Comparison of ENCODE assay signal across 9 cellular contexts in the genomic region with DNA sequence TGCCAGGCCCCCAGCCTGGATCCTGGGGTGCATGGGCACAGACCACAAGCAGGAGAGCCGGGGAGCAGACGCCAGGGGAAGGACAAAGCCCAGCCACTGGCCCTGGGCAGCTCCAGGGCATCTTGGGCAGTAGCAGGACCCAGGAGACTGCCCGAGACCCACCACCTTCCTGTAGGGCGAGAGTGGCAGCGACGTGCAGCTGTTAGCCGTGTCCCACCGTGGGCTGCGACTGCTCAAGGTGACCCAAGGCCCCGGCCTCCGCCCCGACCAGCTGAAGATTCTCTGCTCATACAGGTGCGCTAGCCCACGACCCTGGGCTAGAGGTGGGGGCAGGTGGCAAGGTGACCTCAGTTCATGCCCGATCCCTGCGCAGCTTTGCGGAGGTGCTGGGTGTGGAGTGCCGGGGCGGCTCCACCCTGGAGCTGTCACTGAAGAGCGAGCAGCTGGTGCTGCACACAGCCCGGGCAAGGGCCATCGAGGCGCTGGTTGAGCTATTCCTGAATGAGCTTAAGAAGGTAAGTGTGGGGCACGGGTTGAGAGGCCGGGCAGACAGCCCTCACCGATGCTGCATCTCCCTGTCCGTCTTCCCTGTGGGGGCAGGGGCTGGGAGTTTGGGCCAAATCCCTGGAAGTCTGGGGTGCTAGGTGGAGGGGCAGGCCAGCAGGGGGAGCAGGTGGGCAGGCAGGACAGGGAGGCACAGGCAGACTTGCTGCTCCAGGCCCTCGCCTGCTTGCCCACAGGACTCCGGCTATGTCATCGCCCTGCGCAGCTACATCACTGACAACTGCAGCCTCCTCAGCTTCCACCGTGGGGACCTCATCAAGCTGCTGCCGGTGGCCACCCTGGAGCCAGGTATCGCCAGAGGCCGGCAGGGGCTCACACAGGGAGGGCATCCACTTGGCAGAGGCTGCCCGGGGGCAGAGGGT. TPM values are rescaled to one million over a fixed set of nuclear protein-coding genes. Genes with fewer than 3 reads are reported as not detected.
DNase-seq lines count a peak whose midpoint lies in the region; ATAC-seq and TF ChIP-seq lines count a peak whose summit lies in the region.
"Had no signal": no experiment of that assay in that cellular context is flagged by ENCODE, and none has a peak within 500 bp of the region (broad histone marks: within the 10 kb centered on the region; RNA-seq: fewer than 3 reads in every experiment).

No MANE protein-coding gene starts in this region.

- TF ChIP-seq POLR2A in IMR-90 (IDR thresholded peaks at IDR 0.05; ENCODE audit: low read depth, low read length): no peak

- peak overlapping the region; percentile 58 for H2AFZ ChIP-seq in IMR-90 (replicated peaks; ENCODE audit: low read length, poor library complexity)

- POLR2A ChIA-PET in IMR-90 (lab: Charles Lee; ENCODE audit: unreplicated experiment): no interaction called here

- H4K91ac ChIP-seq in IMR-90 (ENCODE audit: insufficient read depth, low read depth, low read length): no peak overlapping the region

- no peak overlapping the region for H3K27ac ChIP-seq in IMR-90 (ENCODE audit: insufficient read depth, low read length)

- DNase-seq in NCI-H748 (lab: John Stamatoyannopoulos, UW; ENCODE audit: unreplicated experiment): peak; percentile 28
- no peak for DNase-seq in NCI-H748 treated with DMSO at 0.1 percent for 48 hours (lab: John Stamatoyannopoulos, UW)
- DNase-seq in IMR-90: peak; percentile 23
- DNase-seq in kidney epithelial cell (ENCODE audit: low read depth): no peak
- DNase-seq in NOMO-1 treated with DMSO at 0.1 percent for 48 hours (lab: John Stamatoyannopoulos, UW; ENCODE audit: unreplicated experiment): no peak

- in situ Hi-C loops in IMR-90 (cut with MboI; ENCODE audit: low sequenced_read_pairs): no loop called here

- H4K5ac ChIP-seq in IMR-90 (ENCODE audit: low read depth, low read length): no peak overlapping the region

- no peak overlapping the region for H3K4ac ChIP-seq in IMR-90 (ENCODE audit: low read depth, low read length)

- H4K8ac ChIP-seq in IMR-90 (ENCODE audit: low read depth in 2 of 2, low read length in 2 of 2): no peak overlapping the region

- H3K18ac ChIP-seq in IMR-90 (ENCODE audit: low read depth, low read length): no peak overlapping the region

- H3K56ac ChIP-seq in IMR-90 (ENCODE audit: extremely low read depth, insufficient read depth, low read length): no peak overlapping the region

- H3K23ac ChIP-seq in IMR-90 (ENCODE audit: low read depth, low read length): no peak overlapping the region

- peak; percentile 32 for TF ChIP-seq RAD21 in IMR-90 (IDR thresholded peaks at IDR 0.05; ENCODE audit: low read length)

- no peak overlapping the region for H2BK5ac ChIP-seq in IMR-90 (ENCODE audit: low read depth, low read length, poor library complexity, severe bottlenecking)

- 70% methylated on average over 14 of the region's 36 CpGs; no CpG with 5 or more reads in 1 of the 2 experiments for WGBS in IMR-90 (ENCODE audit: extremely low coverage in 2 of 2, insufficient read length in 1 of 2), 2 experiments

- no peak overlapping the region for H3K9ac ChIP-seq in IMR-90 (ENCODE audit: low read depth, low read length)

- intact Hi-C loops in IMR-90 (cut with micrococcal nuclease): no loop called here

- peak; percentile 68 for ATAC-seq in IMR-90 (ENCODE audit: low read depth)
- ATAC-seq in GM19351 (IDR thresholded peaks at IDR 0.05; ENCODE audit: unreplicated experiment): no peak
- ATAC-seq in GM21390 (IDR thresholded peaks at IDR 0.05; ENCODE audit: unreplicated experiment): no peak

- H3K9me1 ChIP-seq in IMR-90 (ENCODE audit: insufficient read depth, low read length): no peaks in the 10 kb centered on the region

- H2AK5ac ChIP-seq in IMR-90 (ENCODE audit: low read depth, low read length): no peak overlapping the region

- H4K20me1 ChIP-seq in IMR-90 (ENCODE audit: insufficient read depth, low read length): no peaks in the 10 kb centered on the region

- CTCF ChIA-PET in IMR-90 (lab: Yijun Ruan, JAX): interaction anchor here (0.6 to 1.9 kb wide), 3 partner anchors 14 to 164 kb away, joined by 3 to 6 read pairs (median 4); a partner anchor contains a TSS

- TF ChIP-seq CTCF in IMR-90 (conservative IDR thresholded peaks at IDR 0.05; ENCODE audit: low read depth, low read length) (peak; percentile 55), WI38 (IDR thresholded peaks at IDR 0.05; ENCODE audit: low read depth, low read length) (peak; percentile 64), kidney epithelial cell (IDR thresholded peaks at IDR 0.05; ENCODE audit: insufficient read depth, low read length, poor library complexity, severe bottlenecking) (peak; percentile 67)

- H2BK20ac ChIP-seq in IMR-90 (ENCODE audit: low read depth, low read length): no peak overlapping the region

- H2BK120ac ChIP-seq in IMR-90 (ENCODE audit: low read depth, low read length): no peak overlapping the region

- H3K79me1 ChIP-seq in IMR-90 (ENCODE audit: low read depth in 1 of 2, low read length in 2 of 2): no peaks in the 10 kb centered on the region

- H3K4me1 ChIP-seq in IMR-90 (ENCODE audit: control insufficient read depth, insufficient read depth, low read length): peaks cover 5% of the 10 kb centered on the region; the same call in 1 of the 2 replicates

- H3K9me3 ChIP-seq in IMR-90 (ENCODE audit: control insufficient read depth, insufficient read depth, low read length): no peaks in the 10 kb centered on the region

- peaks cover 14% of the 10 kb centered on the region; the same call in 1 of the 2 replicates for H3K27me3 ChIP-seq in IMR-90 (ENCODE audit: control insufficient read depth, insufficient read depth, low read length)
- H3K27me3 ChIP-seq in kidney epithelial cell (ENCODE audit: control insufficient read depth, insufficient read depth, low read length): peaks cover 20% of the 10 kb centered on the region

- no peaks in the 10 kb centered on the region for H3K36me3 ChIP-seq in IMR-90 (ENCODE audit: control insufficient read depth, insufficient read depth, low read length)
- H3K36me3 ChIP-seq in kidney epithelial cell (ENCODE audit: control insufficient read depth, insufficient read depth, low read length): no peaks in the 10 kb centered on the region

- no peak overlapping the region for H2BK15ac ChIP-seq in IMR-90 (ENCODE audit: low read depth, low read length)

- no peak overlapping the region for H3K4me2 ChIP-seq in IMR-90 (ENCODE audit: low read depth, low read length)

- dilution Hi-C loops in IMR-90 (cut with HindIII; ENCODE audit: low sequenced_read_pairs, unreplicated experiment): no loop called here

- no peak overlapping the region for H2AK9ac ChIP-seq in IMR-90 (replicated peaks; ENCODE audit: low read depth, low read length, poor library complexity)

- BruUV-seq in IMR-90 (replicated peaks; lab: Mats Ljungman, UMichigan): no TSS peak

- no peak overlapping the region for H3K4me3 ChIP-seq in IMR-90 (ENCODE audit: insufficient read depth, low read depth, low read length)
- no peak overlapping the region for H3K4me3 ChIP-seq in WI38 (ENCODE audit: low read depth, low read length)
- no peak overlapping the region for H3K4me3 ChIP-seq in kidney epithelial cell (ENCODE audit: low read depth, low read length)

- no peak overlapping the region for H3K14ac ChIP-seq in IMR-90 (replicated peaks; ENCODE audit: low read depth, low read length)

TF ChIP-seq in IMR-90, 13 proteins besides CTCF, POLR2A, EP300 and RAD21:
- TF ChIP-seq SMC3 (IDR thresholded peaks at IDR 0.05; ENCODE audit: low read depth, low read length) (peak; percentile 46), RCOR1 (IDR thresholded peaks at IDR 0.05; ENCODE audit: insufficient replicate concordance, low read length) (no peak)

RNA-seq across cellular contexts. Expression of a gene that starts 13.5 kb away (rescaled TPM):
- total RNA-seq in IMR-90 (2012; rRNA removed) (not detected in 2 replicates), kidney epithelial cell (0.89 and 1.7 TPM in 2 replicates)
- 0.14 TPM in 1 of 2 replicates, not detected in the other for polyA plus RNA-seq in IMR-90 (2012; rRNA removed)
- polyA plus RNA-seq in IMR-90 (2012; cell fraction: cytosol; rRNA removed): 0.08 and 0.15 TPM in 2 replicates
- polyA plus RNA-seq in IMR-90 (2012; cell fraction: nucleus; rRNA removed; ENCODE audit: low replicate concordance): 0.15 TPM in 1 of 2 replicates, not detected in the other
- total RNA-seq: pulmonary artery endothelial cell had no signal

RNA-seq across cellular contexts. Expression of a gene that starts 32.2 kb away (rescaled TPM):
- total RNA-seq in IMR-90 (2012; rRNA removed) (0.18 TPM in 1 of 2 replicates, not detected in the other), kidney epithelial cell (4.3 and 5.9 TPM in 2 replicates)
- polyA plus RNA-seq in IMR-90 (2012; rRNA removed): 0.43 and 0.65 TPM in 2 replicates
- 0.06 and 0.22 TPM in 2 replicates for polyA plus RNA-seq in IMR-90 (2012; cell fraction: cytosol; rRNA removed)
- polyA plus RNA-seq in IMR-90 (2012; cell fraction: nucleus; rRNA removed; ENCODE audit: low replicate concordance): 6.8 and 8.7 TPM in 2 replicates

RNA-seq across cellular contexts. Expression of a gene that starts 47.2 kb away (rescaled TPM):
- total RNA-seq in IMR-90 (2012; rRNA removed): 7.3 and 8.6 TPM in 2 replicates
- 17.4 and 23.7 TPM in 2 replicates for polyA plus RNA-seq in IMR-90 (2012; rRNA removed)
- polyA plus RNA-seq in IMR-90 (2012; cell fraction: cytosol; rRNA removed): 6.6 and 9.2 TPM in 2 replicates
- polyA plus RNA-seq in IMR-90 (2012; cell fraction: nucleus; rRNA removed; ENCODE audit: low replicate concordance): 100 and 134 TPM in 2 replicates
- total RNA-seq in kidney epithelial cell: 18.7 and 29.5 TPM in 2 replicates

RNA-seq across cellular contexts. Expression of a gene that starts 47.4 kb away (rescaled TPM):
- total RNA-seq in IMR-90 (2012; rRNA removed) (70.4 and 82.5 TPM in 2 replicates), kidney epithelial cell (58.6 and 59.6 TPM in 2 replicates)
- polyA plus RNA-seq in IMR-90 (2012; rRNA removed): 134 and 139 TPM in 2 replicates
- polyA plus RNA-seq in IMR-90 (2012; cell fraction: cytosol; rRNA removed): 55.1 and 61.0 TPM in 2 replicates
- polyA plus RNA-seq in IMR-90 (2012; cell fraction: nucleus; rRNA removed; ENCODE audit: low replicate concordance): 237 and 250 TPM in 2 replicates

Comparison
In these comparisons a context has a peak if more than half of its experiments do, and no peak if none do; other contexts are left out.
1. DNase-seq: peak in NCI-H748 (single experiment) and IMR-90 (single experiment); none in NCI-H748 treated with DMSO at 0.1 percent for 48 hours (single experiment), kidney epithelial cell (single experiment) and NOMO-1 treated with DMSO at 0.1 percent for 48 hours (single experiment).
2. Peak in every context shown above with its lines, with median percentiles within 50 percentile points of each other: CTCF ChIP-seq.